In the genomic region with DNA sequence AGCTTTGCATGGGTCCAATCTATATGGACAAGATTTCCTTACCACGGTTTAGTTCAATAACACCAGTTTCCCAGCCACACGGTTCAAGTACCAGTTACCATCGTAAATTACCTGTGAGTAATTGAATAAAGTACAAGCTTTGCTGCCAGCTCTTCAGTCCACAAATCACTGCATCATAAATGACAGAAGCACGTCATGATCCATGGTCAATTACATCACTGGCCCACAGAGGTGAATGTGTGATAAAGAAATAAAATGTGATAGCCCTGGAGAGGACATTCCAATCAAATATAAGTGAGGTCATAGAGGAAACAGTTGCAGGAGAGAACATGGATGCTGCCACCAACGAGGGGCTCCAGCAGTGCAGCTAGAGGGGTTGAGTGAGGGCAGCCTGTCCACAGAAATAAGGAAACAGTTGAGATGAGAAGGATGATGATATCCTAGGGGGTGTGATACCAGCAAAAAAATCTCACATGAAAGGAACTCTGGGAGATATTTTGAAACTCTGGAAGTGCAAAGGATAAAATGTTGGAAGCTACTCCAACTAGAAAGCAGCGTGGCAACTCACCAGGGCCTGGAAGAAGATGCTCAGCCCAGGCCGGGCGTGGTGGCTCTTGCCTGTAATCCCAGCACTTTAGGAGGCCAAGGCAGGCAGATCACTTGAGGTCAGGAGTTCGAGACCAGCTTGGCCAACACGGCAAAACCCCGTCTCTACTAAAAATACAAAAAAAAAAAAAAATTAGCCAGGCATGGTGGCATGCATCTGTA, we compare ENCODE assay signal across 1 cellular context.
TF ChIP-seq lines count a peak whose summit lies in the region.

No MANE protein-coding gene starts in this region.

TF ChIP-seq in HEK293, 187 proteins besides CTCF, POLR2A, EP300 and RAD21 (continued from another document):
- TF ChIP-seq, protein P1, sequence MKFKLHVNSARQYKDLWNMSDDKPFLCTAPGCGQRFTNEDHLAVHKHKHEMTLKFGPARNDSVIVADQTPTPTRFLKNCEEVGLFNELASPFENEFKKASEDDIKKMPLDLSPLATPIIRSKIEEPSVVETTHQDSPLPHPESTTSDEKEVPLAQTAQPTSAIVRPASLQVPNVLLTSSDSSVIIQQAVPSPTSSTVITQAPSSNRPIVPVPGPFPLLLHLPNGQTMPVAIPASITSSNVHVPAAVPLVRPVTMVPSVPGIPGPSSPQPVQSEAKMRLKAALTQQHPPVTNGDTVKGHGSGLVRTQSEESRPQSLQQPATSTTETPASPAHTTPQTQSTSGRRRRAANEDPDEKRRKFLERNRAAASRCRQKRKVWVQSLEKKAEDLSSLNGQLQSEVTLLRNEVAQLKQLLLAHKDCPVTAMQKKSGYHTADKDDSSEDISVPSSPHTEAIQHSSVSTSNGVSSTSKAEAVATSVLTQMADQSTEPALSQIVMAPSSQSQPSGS (tag by site-specific recombination; IDR thresholded peaks at IDR 0.05; ENCODE audit: low read depth), result peak; percentile 85
- no peak for TF ChIP-seq ZNF121 (tag by site-specific recombination; IDR thresholded peaks at IDR 0.05)
- TF ChIP-seq ZNF629 (tag by site-specific recombination; IDR thresholded peaks at IDR 0.05), result peak; percentile 85
